22 cellular contexts compared by ENCODE assay signal in genomic region chr4:46946914-46947313, GRCh38. TPM values are rescaled to one million over a fixed set of nuclear protein-coding genes. Genes with fewer than 3 reads are reported as not detected.
DNase-seq lines count a peak whose midpoint lies in the region; TF ChIP-seq lines count a peak whose summit lies in the region.
"Had no signal": no experiment of that assay in that cellular context is flagged by ENCODE, and none has a peak within 500 bp of the region (broad histone marks: within the 10 kb centered on the region; RNA-seq: fewer than 3 reads in every experiment).

No MANE protein-coding gene starts in this region.

- H3K4me2 ChIP-seq in BLaER1 (peak overlapping the region; percentile 13; the same call in 1 of the 2 replicates), neural cell (ENCODE audit: low read length) (no peak overlapping the region)

- TF ChIP-seq CTCF in coronary artery (IDR thresholded peaks at IDR 0.05) (no peak), neural cell (IDR thresholded peaks at IDR 0.05; ENCODE audit: poor library complexity, severe bottlenecking) (no peak), lower leg skin (IDR thresholded peaks at IDR 0.05) (no peak)

- POLR2A ChIA-PET in CD4-positive, alpha-beta memory T cell (lab: Charles Lee; ENCODE audit: partially characterized antibody): no interaction called here

- H3K27me3 Mint-ChIP-seq in CD4-positive, alpha-beta memory T cell: peaks cover 1 to 3% of the 10 kb centered on the region in 2 donors
- H3K27me3 Mint-ChIP-seq: activated CD4-positive, alpha-beta memory T cell treated with anti-CD3 and anti-CD28 coated beads, Interleukin-2, amount 10 ng/mL, durations not matched to agents 7 days and 5 days had no signal

- H3K9me3 ChIP-seq in BLaER1 (no peaks in the 10 kb centered on the region), MG63 (no peaks in the 10 kb centered on the region), neural cell (ENCODE audit: low read length) (no peaks in the 10 kb centered on the region)
- H3K9me3 ChIP-seq in CD4-positive, alpha-beta memory T cell (ENCODE audit: control insufficient read depth in 1 of 2, low read length in 2 of 2): no peaks in the 10 kb centered on the region
- H3K9me3 ChIP-seq: stomach had no signal

- H3K36me3 ChIP-seq in BLaER1: no peaks in the 10 kb centered on the region
- no peaks in the 10 kb centered on the region for H3K36me3 ChIP-seq in MG63
- no peaks in the 10 kb centered on the region for H3K36me3 ChIP-seq in neural cell (ENCODE audit: insufficient read depth, low read length)
- no peaks in the 10 kb centered on the region for H3K36me3 ChIP-seq in CD4-positive, alpha-beta memory T cell (ENCODE audit: insufficient read depth, low read length)
- H3K36me3 ChIP-seq: stomach had no signal

- CTCF ChIA-PET in CD4-positive, alpha-beta memory T cell (lab: Charles Lee; ENCODE audit: partially characterized antibody): no interaction called here

- peak; percentile 12 for DNase-seq in MG63
- DNase-seq in coronary artery (ENCODE audit: low spot score): no peak
- no peak for DNase-seq in SHP77 (lab: John Stamatoyannopoulos, UW)
- no peak for DNase-seq in lower leg skin (ENCODE audit: low spot score in 2 of 2)
- DNase-seq in GM19240 (ENCODE audit: insufficient read length, low spot score): no peak
- no peak for DNase-seq in CD4-positive, alpha-beta memory T cell
- DNase-seq: activated CD4-positive, alpha-beta memory T cell treated with anti-CD3 and anti-CD28 coated beads, Interleukin-2, amount 10 ng/mL, durations not matched to agents 7 days and 5 days; activated naive CD8-positive, alpha-beta T cell treated with anti-CD3 and anti-CD28 coated beads for 36 hours; activated T-cell treated with anti-CD3 and anti-CD28 coated beads, Interleukin-2, amount 50 U/mL, for 72 hours; AML-193; cerebellar nuclear complex; immature natural killer cell; naive thymus-derived CD8-positive, alpha-beta T cell; NCI-H2107; NCI-H748 treated with DMSO at 0.1 percent for 48 hours; stimulated activated CD4-positive, alpha-beta T cell treated with anti-CD3 and anti-CD28 coated beads, Interleukin-15, amount 100 ng/mL, for 24 hours; stomach had no signal

- H3K79me2 ChIP-seq in neural cell (replicated peaks; ENCODE audit: insufficient read depth, low read length): no peaks in the 10 kb centered on the region

- no peaks in the 10 kb centered on the region for H3K36me3 Mint-ChIP-seq in CD4-positive, alpha-beta memory T cell
- H3K36me3 Mint-ChIP-seq: activated naive CD8-positive, alpha-beta T cell treated with anti-CD3 and anti-CD28 coated beads for 36 hours; immature natural killer cell; naive thymus-derived CD8-positive, alpha-beta T cell had no signal

- H4K20me1 ChIP-seq in BLaER1 (no peaks in the 10 kb centered on the region), neural cell (ENCODE audit: insufficient read depth) (no peaks in the 10 kb centered on the region)

- no peak for TF ChIP-seq POLR2A in lower leg skin (IDR thresholded peaks at IDR 0.05)

- no peak overlapping the region for H2AFZ ChIP-seq in neural cell (ENCODE audit: low read depth, low read length)

- H3K9me2 ChIP-seq in neural cell (ENCODE audit: insufficient read depth, low read length): no peaks in the 10 kb centered on the region

- H3K4me3 ChIP-seq in BLaER1: no peak overlapping the region
- H3K4me3 ChIP-seq in MG63: no peak overlapping the region
- peak overlapping the region; percentile 47 for H3K4me3 ChIP-seq in coronary artery
- H3K4me3 ChIP-seq in neural cell (ENCODE audit: low read length): peak overlapping the region; percentile 2
- no peak overlapping the region for H3K4me3 ChIP-seq in lower leg skin (ENCODE audit: low read depth, poor library complexity, severe bottlenecking)
- no peak overlapping the region for H3K4me3 ChIP-seq in CD4-positive, alpha-beta memory T cell (ENCODE audit: low read length in 2 of 2)
- H3K4me3 ChIP-seq: lung, stomach had no signal

- H3K27me3 ChIP-seq in BLaER1: no peaks in the 10 kb centered on the region
- no peaks in the 10 kb centered on the region for H3K27me3 ChIP-seq in MG63
- H3K27me3 ChIP-seq in neural cell (ENCODE audit: insufficient read depth, low read depth, low read length): no peaks in the 10 kb centered on the region
- no peaks in the 10 kb centered on the region for H3K27me3 ChIP-seq in CD4-positive, alpha-beta memory T cell (ENCODE audit: insufficient read depth, low read length)
- H3K27me3 ChIP-seq: stomach had no signal

- H3K4me1 ChIP-seq in BLaER1: peaks cover 9% of the 10 kb centered on the region
- H3K4me1 ChIP-seq in CD4-positive, alpha-beta memory T cell (ENCODE audit: insufficient read depth, low read length): no peaks in the 10 kb centered on the region
- H3K4me1 ChIP-seq: stomach had no signal

- no peak overlapping the region for H3K4me3 Mint-ChIP-seq in CD4-positive, alpha-beta memory T cell
- H3K4me3 Mint-ChIP-seq: activated CD4-positive, alpha-beta memory T cell treated with anti-CD3 and anti-CD28 coated beads, Interleukin-2, amount 10 ng/mL, durations not matched to agents 7 days and 5 days; activated naive CD8-positive, alpha-beta T cell treated with anti-CD3 and anti-CD28 coated beads for 36 hours; activated T-cell treated with anti-CD3 and anti-CD28 coated beads, Interleukin-2, amount 50 U/mL, for 72 hours; immature natural killer cell; naive thymus-derived CD8-positive, alpha-beta T cell had no signal

- TF ChIP-seq RAD21 in neural cell (conservative IDR thresholded peaks at IDR 0.05): no peak

- H3K4me1 Mint-ChIP-seq in CD4-positive, alpha-beta memory T cell: no peaks in the 10 kb centered on the region
- H3K4me1 Mint-ChIP-seq: activated CD4-positive, alpha-beta memory T cell treated with anti-CD3 and anti-CD28 coated beads, Interleukin-2, amount 10 ng/mL, durations not matched to agents 7 days and 5 days; activated naive CD8-positive, alpha-beta T cell treated with anti-CD3 and anti-CD28 coated beads for 36 hours; immature natural killer cell; naive thymus-derived CD8-positive, alpha-beta T cell had no signal

- H3K9me3 Mint-ChIP-seq in CD4-positive, alpha-beta memory T cell: peaks cover 0 to 1% (median 0%) of the 10 kb centered on the region in 8 donors
- H3K9me3 Mint-ChIP-seq: activated CD4-positive, alpha-beta memory T cell treated with anti-CD3 and anti-CD28 coated beads, Interleukin-2, amount 10 ng/mL, durations not matched to agents 7 days and 5 days; activated naive CD8-positive, alpha-beta T cell treated with anti-CD3 and anti-CD28 coated beads for 36 hours; activated T-cell treated with anti-CD3 and anti-CD28 coated beads, Interleukin-2, amount 50 U/mL, for 72 hours had no signal

- peak; percentile 84 for TF ChIP-seq EP300 in neural cell (conservative IDR thresholded peaks at IDR 0.05; ENCODE audit: poor library complexity, severe bottlenecking)

- no peak overlapping the region for H3K27ac ChIP-seq in BLaER1
- peak overlapping the region in 1 of 2 donors; percentile 79 for H3K27ac ChIP-seq in coronary artery
- peak overlapping the region; percentile 58 for H3K27ac ChIP-seq in neural cell (ENCODE audit: low read length)
- H3K27ac ChIP-seq in CD4-positive, alpha-beta memory T cell (ENCODE audit: low read depth, low read length): no peak overlapping the region
- H3K27ac ChIP-seq: stomach, VCaP had no signal

- H3K27ac Mint-ChIP-seq in CD4-positive, alpha-beta memory T cell: no peak overlapping the region
- H3K27ac Mint-ChIP-seq: activated CD4-positive, alpha-beta memory T cell treated with anti-CD3 and anti-CD28 coated beads, Interleukin-2, amount 10 ng/mL, durations not matched to agents 7 days and 5 days; activated naive CD8-positive, alpha-beta T cell treated with anti-CD3 and anti-CD28 coated beads for 36 hours; activated T-cell treated with anti-CD3 and anti-CD28 coated beads, Interleukin-2, amount 50 U/mL, for 72 hours; immature natural killer cell; naive thymus-derived CD8-positive, alpha-beta T cell had no signal

- H3F3A ChIP-seq in neural cell (ENCODE audit: insufficient read depth, low read length, poor library complexity, severe bottlenecking): no peaks in the 10 kb centered on the region

- H3K9ac ChIP-seq in BLaER1 (no peak overlapping the region), neural cell (ENCODE audit: low read length) (no peak overlapping the region)

- intact Hi-C loops in lower leg skin (cut with DNase I; ENCODE audit: low total_unique reads): no loop called here
- intact Hi-C loops in CD4-positive, alpha-beta memory T cell (cut with micrococcal nuclease): no loop called here

- 26 to 34% methylated on average over 4 of the region's 4 CpGs for WGBS in lower leg skin, 2 donors

TF ChIP-seq in neural cell, 6 proteins besides CTCF, POLR2A, EP300 and RAD21 (continues in another document):
- no peak for TF ChIP-seq TAF1 (IDR thresholded peaks at IDR 0.05; ENCODE audit: low read depth)
- peak; percentile 70 for TF ChIP-seq POLR2AphosphoS5 (IDR thresholded peaks at IDR 0.05)
- TF ChIP-seq SMC3 (conservative IDR thresholded peaks at IDR 0.05; ENCODE audit: poor library complexity): no peak
- no peak for TF ChIP-seq EZH2 (IDR thresholded peaks at IDR 0.05; ENCODE audit: borderline replicate concordance, insufficient read depth, low read length, poor library complexity, severe bottlenecking)

RNA-seq across cellular contexts. Expression of gene COX7B2, which starts 37.9 kb away (rescaled TPM):
- total RNA-seq in MG63 (2014; rRNA removed; shearing (Covaris generic); ENCODE audit: low replicate concordance): not detected in 2 replicates
- polyA plus RNA-seq in neural cell: not detected in 2 replicates
- not detected in 2 replicates for polyA minus RNA-seq in neural cell
- total RNA-seq in lower leg skin: not detected
- not detected for total RNA-seq in CD4-positive, alpha-beta memory T cell
- polyA plus RNA-seq in CD4-positive, alpha-beta memory T cell: not detected
- total RNA-seq: activated CD4-positive, alpha-beta memory T cell treated with anti-CD3 and anti-CD28 coated beads, Interleukin-2, amount 10 ng/mL, durations not matched to agents 7 days and 5 days; activated naive CD8-positive, alpha-beta T cell treated with anti-CD3 and anti-CD28 coated beads for 36 hours; activated T-cell treated with anti-CD3 and anti-CD28 coated beads, Interleukin-2, amount 50 U/mL, for 72 hours; epithelial cell of proximal tubule; lung; naive thymus-derived CD8-positive, alpha-beta T cell; stomach had no signal
- polyA plus RNA-seq: immature natural killer cell; lung; naive thymus-derived CD8-positive, alpha-beta T cell; stomach had no signal

RNA-seq across cellular contexts. Expression of gene GABRA4, which starts 46.5 kb away (rescaled TPM):
- not detected in 2 replicates for total RNA-seq in MG63 (2014; rRNA removed; shearing (Covaris generic); ENCODE audit: low replicate concordance)
- 0.33 and 0.78 TPM in 2 replicates for polyA plus RNA-seq in neural cell
- 2.4 and 2.9 TPM in 2 replicates for polyA minus RNA-seq in neural cell
- total RNA-seq in lower leg skin: under 1 TPM in 3 of 4 donors, not detected in 1; 0.08 to 0.71 (median 0.27) TPM
- total RNA-seq in CD4-positive, alpha-beta memory T cell: not detected
- not detected for polyA plus RNA-seq in CD4-positive, alpha-beta memory T cell
- total RNA-seq: activated CD4-positive, alpha-beta memory T cell treated with anti-CD3 and anti-CD28 coated beads, Interleukin-2, amount 10 ng/mL, durations not matched to agents 7 days and 5 days; activated naive CD8-positive, alpha-beta T cell treated with anti-CD3 and anti-CD28 coated beads for 36 hours; activated T-cell treated with anti-CD3 and anti-CD28 coated beads, Interleukin-2, amount 50 U/mL, for 72 hours; epithelial cell of proximal tubule; naive thymus-derived CD8-positive, alpha-beta T cell had no signal
- polyA plus RNA-seq: immature natural killer cell; lung; naive thymus-derived CD8-positive, alpha-beta T cell had no signal

Comparison
In these comparisons a context has a peak if more than half of its experiments do, and no peak if none do; other contexts are left out.
1. H3K4me3 ChIP-seq: peak in coronary artery (single experiment) and neural cell (single experiment); none in BLaER1 (single experiment), MG63 (single experiment), lower leg skin (single experiment) and CD4-positive, alpha-beta memory T cell (0 of 2).